ENCODE assay signal across 11 cellular contexts in the genomic region with DNA sequence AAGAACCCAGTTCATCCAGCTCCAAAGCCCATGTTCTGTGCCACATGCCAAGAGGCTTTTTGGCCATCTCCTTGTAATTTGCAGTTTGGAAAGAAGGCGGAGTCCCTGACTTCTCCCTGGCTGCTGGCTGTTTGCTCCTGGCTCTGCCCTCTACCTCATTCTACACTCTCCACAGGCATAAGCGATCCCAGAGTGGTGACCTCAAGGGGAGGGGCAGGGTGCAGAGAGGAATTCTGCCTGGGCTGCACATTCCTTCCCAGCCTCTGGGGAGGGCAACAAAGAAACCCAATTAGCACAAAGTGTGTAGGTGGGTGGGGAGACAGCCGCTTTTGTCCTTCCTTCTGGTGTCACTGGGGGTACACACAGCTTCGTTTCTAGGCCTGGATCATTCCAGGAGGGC.
DNase-seq lines count a peak whose midpoint lies in the region; ATAC-seq and TF ChIP-seq lines count a peak whose summit lies in the region.
"Had no signal": no experiment of that assay in that cellular context is flagged by ENCODE, and none has a peak within 500 bp of the region (broad histone marks: within the 10 kb centered on the region; RNA-seq: fewer than 3 reads in every experiment).

No MANE protein-coding gene starts in this region.

- DNase-seq in SK-N-SH (no peak), left lobe of liver (ENCODE audit: low spot score) (no peak), thoracic aorta (ENCODE audit: low spot score) (no peak), GM20000 (ENCODE audit: low spot score) (no peak)
- DNase-seq in stimulated activated CD4-positive, alpha-beta T cell treated with anti-CD3 and anti-CD28 coated beads, Interleukin-4, amount 100 ng/mL, for 24 hours = no peak
- DNase-seq: activated CD8-positive, alpha-beta memory T cell treated with anti-CD3 and anti-CD28 coated beads, Interleukin-2, amount 50 U/mL, for 48 hours; HCEC 1CT; NCI-H1417 had no signal

- H3K4me1 ChIP-seq in SK-N-SH (ENCODE audit: control insufficient read depth in 1 of 2, insufficient read depth in 2 of 2, low read depth in 1 of 2, low read length in 1 of 2) (no peaks in the 10 kb centered on the region; a peak in 1 of 4 replicates), ectodermal cell (ENCODE audit: control insufficient read depth, insufficient read depth, low read length) (peaks cover 22% of the 10 kb centered on the region), thoracic aorta (ENCODE audit: control insufficient read depth in 1 of 2, low read depth in 2 of 2) (peaks cover 20 to 28% of the 10 kb centered on the region in 2 donors)

- H3K79me2 ChIP-seq in SK-N-SH (ENCODE audit: insufficient read depth) = no peaks in the 10 kb centered on the region

- H3K4me3 ChIP-seq in SK-N-SH (ENCODE audit: low read depth in 2 of 2, low read length in 1 of 2) (no peak overlapping the region), ectodermal cell (ENCODE audit: insufficient read depth, low read depth, low read length) (no peak overlapping the region), thoracic aorta (no peak overlapping the region)

- no peaks in the 10 kb centered on the region for H4K20me1 ChIP-seq in SK-N-SH (ENCODE audit: insufficient read depth)

- no peak overlapping the region for H3K4me2 ChIP-seq in SK-N-SH

- H3K9me3 ChIP-seq in SK-N-SH = no peaks in the 10 kb centered on the region
- H3K9me3 ChIP-seq in ectodermal cell (ENCODE audit: control insufficient read depth, low read length) = no peaks in the 10 kb centered on the region
- H3K9me3 ChIP-seq in thoracic aorta = no peaks in the 10 kb centered on the region

- H3K9ac ChIP-seq in SK-N-SH = no peak overlapping the region

- ATAC-seq in SK-N-SH treated with all-trans-retinoic acid at 6 μM for 48 hours (peak; percentile 68), left lobe of liver (peak; percentile 37), thoracic aorta (ENCODE audit: insufficient number of reproducible peaks, low FRiP score, low read depth) (no peak), HG02588 (IDR thresholded peaks at IDR 0.05; ENCODE audit: unreplicated experiment) (no peak)

- POLR2A ChIA-PET in SK-N-SH (lab: Yijun Ruan, JAX) = no interaction called here

- H3K27me3 ChIP-seq in SK-N-SH (ENCODE audit: insufficient read depth) (no peaks in the 10 kb centered on the region), ectodermal cell (ENCODE audit: control insufficient read depth, insufficient read depth, low read length, poor library complexity, severe bottlenecking) (no peaks in the 10 kb centered on the region), thoracic aorta (replicated peaks; ENCODE audit: insufficient read depth) (no peaks in the 10 kb centered on the region)

- H3K36me3 ChIP-seq in SK-N-SH (replicated peaks in 1 of 2; ENCODE audit: control insufficient read depth in 1 of 2, insufficient read depth in 2 of 2, low read length in 1 of 2) (no peaks in the 10 kb centered on the region), ectodermal cell (ENCODE audit: control insufficient read depth, insufficient read depth, low read length) (no peaks in the 10 kb centered on the region), thoracic aorta (no peaks in the 10 kb centered on the region)

- no peak for TF ChIP-seq RAD21 in SK-N-SH (IDR thresholded peaks at IDR 0.05; ENCODE audit: low read length)

- CTCF ChIA-PET in SK-N-SH (lab: Yijun Ruan, JAX) = no interaction called here

- H2AFZ ChIP-seq in SK-N-SH (ENCODE audit: low read depth) = no peak overlapping the region

- H3K27ac ChIP-seq in SK-N-SH (ENCODE audit: low read depth in 2 of 2, low read length in 1 of 2) = no peak overlapping the region
- peak overlapping the region; percentile 68 for H3K27ac ChIP-seq in ectodermal cell (ENCODE audit: insufficient read depth, low read depth, low read length, poor library complexity, severe bottlenecking)
- peak overlapping the region; percentile 7 to 65 for H3K27ac ChIP-seq in thoracic aorta

- H3F3A ChIP-seq in SK-N-SH (replicated peaks; ENCODE audit: insufficient read depth) = no peaks in the 10 kb centered on the region

- H3K9me2 ChIP-seq in SK-N-SH = no peaks in the 10 kb centered on the region

- WGBS in SK-N-SH (ENCODE audit: low lambda C conversion rate) = 81% methylated on average over 4 of the region's 4 CpGs
- 4 to 10% methylated on average over 4 of the region's 4 CpGs for WGBS in ectodermal cell, 2 experiments

- no peak for TF ChIP-seq EP300 in SK-N-SH (IDR thresholded peaks at IDR 0.05; ENCODE audit: borderline replicate concordance in 1 of 2, low read depth in 1 of 2, low read length in 1 of 2)

- TF ChIP-seq CTCF in SK-N-SH (IDR thresholded peaks at IDR 0.05) = no peak
- TF ChIP-seq CTCF in thoracic aorta (IDR thresholded peaks at IDR 0.05) = no peak
- no peak for TF ChIP-seq CTCF in GM20000 (IDR thresholded peaks at IDR 0.05; ENCODE audit: extremely low read depth, missing control alignments)

TF ChIP-seq in SK-N-SH treated with all-trans-retinoic acid at 6 μM for 48 hours, 23 proteins besides CTCF, POLR2A, EP300 and RAD21 (continues in another document):
- TF ChIP-seq ESRRG (CRISPR knock-in tag; IDR thresholded peaks at IDR 0.05) (no peak), BACH2 (CRISPR knock-in tag; IDR thresholded peaks at IDR 0.05; ENCODE audit: borderline replicate concordance) (no peak), ZNF70 (CRISPR knock-in tag; IDR thresholded peaks at IDR 0.05) (no peak), PPARA (CRISPR knock-in tag; IDR thresholded peaks at IDR 0.05; ENCODE audit: borderline replicate concordance) (no peak), CSDC2 (CRISPR knock-in tag; IDR thresholded peaks at IDR 0.05) (no peak), TCF4 (CRISPR knock-in tag; IDR thresholded peaks at IDR 0.05; ENCODE audit: borderline replicate concordance) (no peak), ARNTL (CRISPR knock-in tag; IDR thresholded peaks at IDR 0.05; ENCODE audit: borderline replicate concordance, low read depth) (no peak), CSRNP3 (CRISPR knock-in tag; IDR thresholded peaks at IDR 0.05) (no peak)
- TF ChIP-seq, protein P1, sequence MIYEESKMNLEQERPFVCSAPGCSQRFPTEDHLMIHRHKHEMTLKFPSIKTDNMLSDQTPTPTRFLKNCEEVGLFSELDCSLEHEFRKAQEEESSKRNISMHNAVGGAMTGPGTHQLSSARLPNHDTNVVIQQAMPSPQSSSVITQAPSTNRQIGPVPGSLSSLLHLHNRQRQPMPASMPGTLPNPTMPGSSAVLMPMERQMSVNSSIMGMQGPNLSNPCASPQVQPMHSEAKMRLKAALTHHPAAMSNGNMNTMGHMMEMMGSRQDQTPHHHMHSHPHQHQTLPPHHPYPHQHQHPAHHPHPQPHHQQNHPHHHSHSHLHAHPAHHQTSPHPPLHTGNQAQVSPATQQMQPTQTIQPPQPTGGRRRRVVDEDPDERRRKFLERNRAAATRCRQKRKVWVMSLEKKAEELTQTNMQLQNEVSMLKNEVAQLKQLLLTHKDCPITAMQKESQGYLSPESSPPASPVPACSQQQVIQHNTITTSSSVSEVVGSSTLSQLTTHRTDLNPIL (CRISPR knock-in tag; IDR thresholded peaks at IDR 0.05; ENCODE audit: low read depth) = no peak

TF ChIP-seq in SK-N-SH, 30 proteins besides CTCF, POLR2A, EP300 and RAD21:
- TF ChIP-seq SIN3A (IDR thresholded peaks at IDR 0.05; ENCODE audit: borderline replicate concordance, low read depth, low read length) = no peak
- TF ChIP-seq, protein P2, sequence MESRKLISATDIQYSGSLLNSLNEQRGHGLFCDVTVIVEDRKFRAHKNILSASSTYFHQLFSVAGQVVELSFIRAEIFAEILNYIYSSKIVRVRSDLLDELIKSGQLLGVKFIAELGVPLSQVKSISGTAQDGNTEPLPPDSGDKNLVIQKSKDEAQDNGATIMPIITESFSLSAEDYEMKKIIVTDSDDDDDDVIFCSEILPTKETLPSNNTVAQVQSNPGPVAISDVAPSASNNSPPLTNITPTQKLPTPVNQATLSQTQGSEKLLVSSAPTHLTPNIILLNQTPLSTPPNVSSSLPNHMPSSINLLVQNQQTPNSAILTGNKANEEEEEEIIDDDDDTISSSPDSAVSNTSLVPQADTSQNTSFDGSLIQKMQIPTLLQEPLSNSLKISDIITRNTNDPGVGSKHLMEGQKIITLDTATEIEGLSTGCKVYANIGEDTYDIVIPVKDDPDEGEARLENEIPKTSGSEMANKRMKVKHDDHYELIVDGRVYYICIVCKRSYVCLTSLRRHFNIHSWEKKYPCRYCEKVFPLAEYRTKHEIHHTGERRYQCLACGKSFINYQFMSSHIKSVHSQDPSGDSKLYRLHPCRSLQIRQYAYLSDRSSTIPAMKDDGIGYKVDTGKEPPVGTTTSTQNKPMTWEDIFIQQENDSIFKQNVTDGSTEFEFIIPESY (IDR thresholded peaks at IDR 0.05; ENCODE audit: borderline replicate concordance, low read depth) = no peak

Comparison
In these comparisons a context has a peak if more than half of its experiments do, and no peak if none do; other contexts are left out.
1. ATAC-seq: peak in SK-N-SH treated with all-trans-retinoic acid at 6 μM for 48 hours (single experiment) and left lobe of liver (single experiment); none in thoracic aorta (single experiment) and HG02588 (single experiment).
2. H3K27ac ChIP-seq: peak in ectodermal cell (single experiment) and thoracic aorta (2 of 2); none in SK-N-SH (0 of 2).